ENCODE assay signal across 16 cellular contexts in genomic region chr3:58379351-58380073, GRCh38. TPM values are rescaled to one million over a fixed set of nuclear protein-coding genes. Genes with fewer than 3 reads are reported as not detected.
DNase-seq lines count a peak whose midpoint lies in the region; ATAC-seq and TF ChIP-seq lines count a peak whose summit lies in the region.
"Had no signal": no experiment of that assay in that cellular context is flagged by ENCODE, and none has a peak within 500 bp of the region (broad histone marks: within the 10 kb centered on the region; RNA-seq: fewer than 3 reads in every experiment).

No MANE protein-coding gene starts in this region.

- peak overlapping the region in 4 of 7 donors; percentile 14 to 64 (median 19) for H3K27ac Mint-ChIP-seq in CD14-positive monocyte
- no peak overlapping the region for H3K27ac Mint-ChIP-seq in GM23338
- H3K27ac Mint-ChIP-seq in activated T-helper 2 cell treated with anti-CD3 and anti-CD28 coated beads, Interferon-gamma antibody, Interleukin-2, Interleukin-4, amounts not matched to agents 10 μg/mL and 5 μg/mL and 100 μg/mL, durations not matched to agents 14 hours and 24 hours and 36 hours, result peak overlapping the region; percentile 1
- H3K27ac Mint-ChIP-seq in naive B cell, result peak overlapping the region in 5 of 6 donors; percentile 10 to 95 (median 82)
- no peak overlapping the region for H3K27ac Mint-ChIP-seq in HFFc6

- H3K4me1 ChIP-seq in GM23338 (ENCODE audit: insufficient read depth), result 0 out of 2 replicates have a peak, but pooled peaks cover 4% of the 10 kb centered on the region

- H3K36me3 ChIP-seq in GM23338 (ENCODE audit: insufficient read depth), result no peaks in the 10 kb centered on the region
- H3K36me3 ChIP-seq: SJCRH30 had no signal

- no peaks in the 10 kb centered on the region for H3K27me3 ChIP-seq in GM23338 (ENCODE audit: insufficient read depth)
- H3K27me3 ChIP-seq: SJCRH30 had no signal

- H3K4me1 Mint-ChIP-seq in CD14-positive monocyte (peaks cover 3% of the 10 kb centered on the region), GM23338 (peaks cover 13% of the 10 kb centered on the region), naive B cell (peaks cover 26 to 53% (median 31%) of the 10 kb centered on the region in 3 donors), HFFc6 (ENCODE audit: low read depth) (peaks cover 29% of the 10 kb centered on the region)
- H3K4me1 Mint-ChIP-seq in activated T-helper 2 cell treated with anti-CD3 and anti-CD28 coated beads, Interferon-gamma antibody, Interleukin-2, Interleukin-4, amounts not matched to agents 10 μg/mL and 5 μg/mL and 100 μg/mL, durations not matched to agents 14 hours and 24 hours and 36 hours (ENCODE audit: low read depth), result peaks cover 8% of the 10 kb centered on the region

- H3K4me3 Mint-ChIP-seq in CD14-positive monocyte (no peak overlapping the region), GM23338 (no peak overlapping the region), naive B cell (no peak overlapping the region), HFFc6 (no peak overlapping the region)
- H3K4me3 Mint-ChIP-seq in activated T-helper 2 cell treated with anti-CD3 and anti-CD28 coated beads, Interferon-gamma antibody, Interleukin-2, Interleukin-4, amounts not matched to agents 10 μg/mL and 5 μg/mL and 100 μg/mL, durations not matched to agents 14 hours and 24 hours and 36 hours (ENCODE audit: low read depth), result no peak overlapping the region
- H3K4me3 Mint-ChIP-seq: CD8-positive, alpha-beta memory T cell had no signal

- H3K4me3 ChIP-seq in GM23338, result no peak overlapping the region
- no peak overlapping the region for H3K4me3 ChIP-seq in lower leg skin (ENCODE audit: low read depth, poor library complexity, severe bottlenecking)
- H3K4me3 ChIP-seq: SJCRH30 had no signal

- no peaks in the 10 kb centered on the region for H3K27me3 Mint-ChIP-seq in CD14-positive monocyte (ENCODE audit: low read depth in 3 of 3)
- peaks cover 3% of the 10 kb centered on the region for H3K27me3 Mint-ChIP-seq in GM23338 (ENCODE audit: insufficient read depth, low read depth, poor library complexity)
- no peaks in the 10 kb centered on the region for H3K27me3 Mint-ChIP-seq in activated T-helper 2 cell treated with anti-CD3 and anti-CD28 coated beads, Interferon-gamma antibody, Interleukin-2, Interleukin-4, amounts not matched to agents 10 μg/mL and 5 μg/mL and 100 μg/mL, durations not matched to agents 14 hours and 24 hours and 36 hours (ENCODE audit: low read depth)
- H3K27me3 Mint-ChIP-seq in naive B cell, result no peaks in the 10 kb centered on the region
- H3K27me3 Mint-ChIP-seq in HFFc6 (ENCODE audit: insufficient read depth), result no peaks in the 10 kb centered on the region

- WGBS in lower leg skin, 2 donors, result 90 to 91% methylated on average over 4 of the region's 4 CpGs

- H4K20me1 ChIP-seq in GM23338 (replicated peaks; ENCODE audit: insufficient read depth), result no peaks in the 10 kb centered on the region

- no peaks in the 10 kb centered on the region for H3K79me2 ChIP-seq in GM23338 (replicated peaks; ENCODE audit: insufficient read depth)

- H3K9me2 ChIP-seq in GM23338 (ENCODE audit: insufficient read depth), result no peaks in the 10 kb centered on the region

- H3K36me3 Mint-ChIP-seq in CD14-positive monocyte (peaks cover 43 to 67% of the 10 kb centered on the region in 2 donors), GM23338 (ENCODE audit: low read depth) (no peaks in the 10 kb centered on the region), naive B cell (peaks cover 1 to 9% of the 10 kb centered on the region in 2 donors), HFFc6 (ENCODE audit: low read depth) (peaks cover 12% of the 10 kb centered on the region)
- peaks cover 37% of the 10 kb centered on the region for H3K36me3 Mint-ChIP-seq in activated T-helper 2 cell treated with anti-CD3 and anti-CD28 coated beads, Interferon-gamma antibody, Interleukin-2, Interleukin-4, amounts not matched to agents 10 μg/mL and 5 μg/mL and 100 μg/mL, durations not matched to agents 14 hours and 24 hours and 36 hours (ENCODE audit: low read depth)

- H3F3A ChIP-seq in GM23338 (replicated peaks; ENCODE audit: low read depth), result no peaks in the 10 kb centered on the region

- peak; percentile 68 for ATAC-seq in GM23338
- ATAC-seq in naive B cell (ENCODE audit: low read depth in 2 of 2), result no peak
- no peak for ATAC-seq in GM21447 (IDR thresholded peaks at IDR 0.05; ENCODE audit: unreplicated experiment)

- intact Hi-C loops in CD14-positive monocyte (cut with micrococcal nuclease) (no loop called here), lower leg skin (cut with DNase I; ENCODE audit: low total_unique reads) (no loop called here)
- intact Hi-C loops in activated T-helper 2 cell treated with anti-CD3 and anti-CD28 coated beads, Interferon-gamma antibody, Interleukin-2, Interleukin-4, amounts not matched to agents 10 μg/mL and 5 μg/mL and 100 μg/mL, durations not matched to agents 14 hours and 24 hours and 36 hours (cut with micrococcal nuclease), result loop anchor here (10.0 kb wide), 1 partner anchor 45 kb away; the partner anchor contains the start of gene PXK

- no peak overlapping the region for H2AFZ ChIP-seq in GM23338

- no peak for DNase-seq in CD14-positive monocyte (ENCODE audit: low spot score)
- DNase-seq in GM23338 (ENCODE audit: low spot score), result peak; percentile 40
- no peak for DNase-seq in activated T-helper 2 cell treated with anti-CD3 and anti-CD28 coated beads, Interferon-gamma antibody, Interleukin-2, Interleukin-4, amounts not matched to agents 10 μg/mL and 5 μg/mL and 100 μg/mL, durations not matched to agents 14 hours and 24 hours and 36 hours (ENCODE audit: low spot score)
- no peak for DNase-seq in naive B cell
- no peak for DNase-seq in lower leg skin (ENCODE audit: low spot score in 2 of 2)
- no peak for DNase-seq in activated effector memory CD4-positive, alpha-beta T cell treated with anti-CD3 and anti-CD28 coated beads, Interleukin-2, amount 50 U/mL, for 16 hours
- no peak for DNase-seq in HFFc6
- DNase-seq: CD8-positive, alpha-beta memory T cell; H7; NCI-H1436; NCI-H2029 treated with DMSO at 0.1 percent for 48 hours; NCI-H510A treated with DMSO at 0.1 percent for 48 hours; OCI-M1; SJCRH30 had no signal

- H3K27ac ChIP-seq in GM23338 (ENCODE audit: low read depth), result 0 out of 2 replicates have a peak overlapping the region, but pooled peaks have one; percentile 15
- H3K27ac ChIP-seq: RWPE1, SJCRH30 had no signal

- no peak for TF ChIP-seq POLR2A in lower leg skin (IDR thresholded peaks at IDR 0.05)

- no peak overlapping the region for H3K4me2 ChIP-seq in GM23338

- no peak for TF ChIP-seq CTCF in CD14-positive monocyte (IDR thresholded peaks at IDR 0.05)
- TF ChIP-seq CTCF in GM23338 (conservative IDR thresholded peaks at IDR 0.05; ENCODE audit: low read depth in 2 of 2), result no peak
- TF ChIP-seq CTCF in lower leg skin (IDR thresholded peaks at IDR 0.05), result no peak
- TF ChIP-seq CTCF in HFFc6 (IDR thresholded peaks at IDR 0.05), result no peak

- H3K9me3 Mint-ChIP-seq in CD14-positive monocyte (no peaks in the 10 kb centered on the region), GM23338 (no peaks in the 10 kb centered on the region), naive B cell (no peaks in the 10 kb centered on the region), HFFc6 (no peaks in the 10 kb centered on the region)
- no peaks in the 10 kb centered on the region for H3K9me3 Mint-ChIP-seq in activated T-helper 2 cell treated with anti-CD3 and anti-CD28 coated beads, Interferon-gamma antibody, Interleukin-2, Interleukin-4, amounts not matched to agents 10 μg/mL and 5 μg/mL and 100 μg/mL, durations not matched to agents 14 hours and 24 hours and 36 hours
- H3K9me3 Mint-ChIP-seq: CD8-positive, alpha-beta memory T cell had no signal

RNA-seq across cellular contexts. Expression of gene PXK, which starts 46.8 kb away (rescaled TPM):
- polyA plus RNA-seq in CD14-positive monocyte (10 to 100 TPM; 52.9 to 54.0 TPM), GM23338 (2016; fragmentation: Nextera tagmentation; extraction: Ambion mirVana) (6.4 and 7.0 TPM in 2 replicates), naive B cell (ENCODE audit: low read depth in 6 of 6) (100 to 1,000 TPM in 5 of 6 donors, 10 to 100 TPM in 1; 88.9 to 156 (median 126) TPM)
- 6.5 and 9.1 TPM in 2 replicates for total RNA-seq in GM23338 (2014; rRNA removed; shearing (Covaris generic))
- total RNA-seq in activated T-helper 2 cell treated with anti-CD3 and anti-CD28 coated beads, Interferon-gamma antibody, Interleukin-2, Interleukin-4, amounts not matched to agents 10 μg/mL and 5 μg/mL and 100 μg/mL, durations not matched to agents 14 hours and 24 hours and 36 hours, result 47.6 and 48.7 TPM in 2 replicates
- 10 to 100 TPM; 19.4 to 27.7 (median 23.9) TPM for total RNA-seq in lower leg skin
- 10 to 100 TPM; 16.3 to 25.1 (median 21.1) TPM for total RNA-seq in HFFc6 (2021; fragmentation: NEBNext Ultra II Directional; extraction: Animal tissue kit (Norgen Biotek cat#: 25700))

RNA-seq across cellular contexts. Expression of gene PDHB, which starts 54.1 kb away (rescaled TPM):
- 100 to 1,000 TPM; 112 to 125 TPM for polyA plus RNA-seq in CD14-positive monocyte
- 153 and 222 TPM in 2 replicates for total RNA-seq in GM23338 (2014; rRNA removed; shearing (Covaris generic))
- 161 and 172 TPM in 2 replicates for polyA plus RNA-seq in GM23338 (2016; fragmentation: Nextera tagmentation; extraction: Ambion mirVana)
- 79.3 and 82.7 TPM in 2 replicates for total RNA-seq in activated T-helper 2 cell treated with anti-CD3 and anti-CD28 coated beads, Interferon-gamma antibody, Interleukin-2, Interleukin-4, amounts not matched to agents 10 μg/mL and 5 μg/mL and 100 μg/mL, durations not matched to agents 14 hours and 24 hours and 36 hours
- polyA plus RNA-seq in naive B cell (ENCODE audit: low read depth in 6 of 6), result 100 to 1,000 TPM in 3 of 6 donors, 10 to 100 TPM in 3; 84.4 to 157 (median 101) TPM
- total RNA-seq in lower leg skin, result 100 to 1,000 TPM in 2 of 4 donors, 10 to 100 TPM in 2; 36.9 to 112 (median 77.8) TPM
- 10 to 100 TPM; 85.6 to 95.7 (median 92.3) TPM for total RNA-seq in HFFc6 (2021; fragmentation: NEBNext Ultra II Directional; extraction: Animal tissue kit (Norgen Biotek cat#: 25700))

Comparison
In these comparisons a context has a peak if more than half of its experiments do, and no peak if none do; other contexts are left out.
1. H3K27ac Mint-ChIP-seq: peak in CD14-positive monocyte (4 of 7), activated T-helper 2 cell treated with anti-CD3 and anti-CD28 coated beads, Interferon-gamma antibody, Interleukin-2, Interleukin-4, amounts not matched to agents 10 μg/mL and 5 μg/mL and 100 μg/mL, durations not matched to agents 14 hours and 24 hours and 36 hours (single experiment) and naive B cell (5 of 6); none in GM23338 (single experiment) and HFFc6 (single experiment).